ENCODE assay signal across 15 cellular contexts in the genomic region with DNA sequence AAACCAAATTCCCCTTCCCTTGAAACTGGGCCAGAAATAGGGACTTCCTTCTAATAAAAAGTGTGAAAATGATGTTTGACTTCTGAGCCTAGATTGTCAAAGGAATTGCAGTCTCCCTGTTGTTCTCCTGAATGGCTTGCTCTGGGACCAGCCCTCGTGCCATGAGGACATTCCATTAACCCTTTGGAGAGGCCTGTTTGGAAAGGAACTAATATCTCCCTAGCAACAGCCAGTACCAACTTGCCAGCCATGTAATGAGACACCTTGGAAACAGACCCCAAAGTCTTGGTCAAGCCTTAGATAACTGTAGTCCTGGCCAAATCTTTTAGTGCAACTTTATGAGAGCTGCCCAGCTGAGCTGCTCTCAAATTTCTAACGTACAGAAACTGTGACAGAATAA. TPM values are rescaled to one million over a fixed set of nuclear protein-coding genes. Genes with fewer than 3 reads are reported as not detected.
"Had no signal": no experiment of that assay in that cellular context is flagged by ENCODE, and none has a peak within 500 bp of the region (broad histone marks: within the 10 kb centered on the region; RNA-seq: fewer than 3 reads in every experiment).

No MANE protein-coding gene starts in this region.

- H3K4me1 Mint-ChIP-seq: activated naive CD4-positive, alpha-beta T cell treated with anti-CD3 and anti-CD28 coated beads, Interleukin-2, amount 10 ng/mL, durations not matched to agents 7 days and 5 days; activated T-helper 17 cell treated with anti-CD3 and anti-CD28 coated beads, Interleukin-2, amount 50 U/mL, for 72 hours had no signal

- H3K36me3 Mint-ChIP-seq: activated naive CD4-positive, alpha-beta T cell treated with anti-CD3 and anti-CD28 coated beads, Interleukin-2, amount 10 ng/mL, durations not matched to agents 7 days and 5 days had no signal

- H3K4me3 ChIP-seq: ascending aorta, esophagus squamous epithelium, hepatocyte, ovary, stomach, testis had no signal

- H3K36me3 ChIP-seq: ascending aorta, esophagus squamous epithelium, ovary, stomach had no signal

- H3K4me1 ChIP-seq: ascending aorta, esophagus squamous epithelium, stomach, testis had no signal

- H3K27me3 ChIP-seq: ascending aorta, ovary, testis had no signal

- H3K4me3 Mint-ChIP-seq: activated naive CD4-positive, alpha-beta T cell treated with anti-CD3 and anti-CD28 coated beads, Interleukin-2, amount 10 ng/mL, durations not matched to agents 7 days and 5 days; activated T-helper 17 cell treated with anti-CD3 and anti-CD28 coated beads, Interleukin-2, amount 50 U/mL, for 72 hours; neural crest cell had no signal

- H3K9me3 Mint-ChIP-seq: activated T-helper 17 cell treated with anti-CD3 and anti-CD28 coated beads, Interleukin-2, amount 50 U/mL, for 72 hours had no signal

- DNase-seq: activated CD4-positive, CD25-positive, alpha-beta regulatory T cell treated with anti-CD3 and anti-CD28 coated beads, Interleukin-2, amount 50 U/mL, for 72 hours; activated naive CD4-positive, alpha-beta T cell treated with anti-CD3 and anti-CD28 coated beads, Interleukin-2, amount 10 ng/mL, durations not matched to agents 7 days and 5 days; esophagus squamous epithelium; ovary; stimulated activated CD4-positive, alpha-beta T cell treated with anti-CD3 and anti-CD28 coated beads, Interleukin-1b, Interleukin-23, amount 100 ng/mL, for 48 hours; stomach; T-helper 9 cell; testis had no signal

- H3K9me3 ChIP-seq: esophagus squamous epithelium, ovary, testis had no signal

- ATAC-seq: activated T-helper 17 cell treated with anti-CD3 and anti-CD28 coated beads, Interleukin-2, amount 50 U/mL, for 72 hours had no signal

- H3K27ac ChIP-seq: ascending aorta, esophagus squamous epithelium, hepatocyte, ovary, stomach, testis had no signal

- H3K27ac Mint-ChIP-seq: activated naive CD4-positive, alpha-beta T cell treated with anti-CD3 and anti-CD28 coated beads, Interleukin-2, amount 10 ng/mL, durations not matched to agents 7 days and 5 days; activated T-helper 17 cell treated with anti-CD3 and anti-CD28 coated beads, Interleukin-2, amount 50 U/mL, for 72 hours had no signal

RNA-seq across cellular contexts. Expression of a gene that starts 8.1 kb away (rescaled TPM):
- total RNA-seq: ascending aorta, cardiac septum, glomerular endothelial cell, pulmonary artery endothelial cell had no signal
